Comparison of ENCODE assay signal across 8 cellular contexts in the genomic region with DNA sequence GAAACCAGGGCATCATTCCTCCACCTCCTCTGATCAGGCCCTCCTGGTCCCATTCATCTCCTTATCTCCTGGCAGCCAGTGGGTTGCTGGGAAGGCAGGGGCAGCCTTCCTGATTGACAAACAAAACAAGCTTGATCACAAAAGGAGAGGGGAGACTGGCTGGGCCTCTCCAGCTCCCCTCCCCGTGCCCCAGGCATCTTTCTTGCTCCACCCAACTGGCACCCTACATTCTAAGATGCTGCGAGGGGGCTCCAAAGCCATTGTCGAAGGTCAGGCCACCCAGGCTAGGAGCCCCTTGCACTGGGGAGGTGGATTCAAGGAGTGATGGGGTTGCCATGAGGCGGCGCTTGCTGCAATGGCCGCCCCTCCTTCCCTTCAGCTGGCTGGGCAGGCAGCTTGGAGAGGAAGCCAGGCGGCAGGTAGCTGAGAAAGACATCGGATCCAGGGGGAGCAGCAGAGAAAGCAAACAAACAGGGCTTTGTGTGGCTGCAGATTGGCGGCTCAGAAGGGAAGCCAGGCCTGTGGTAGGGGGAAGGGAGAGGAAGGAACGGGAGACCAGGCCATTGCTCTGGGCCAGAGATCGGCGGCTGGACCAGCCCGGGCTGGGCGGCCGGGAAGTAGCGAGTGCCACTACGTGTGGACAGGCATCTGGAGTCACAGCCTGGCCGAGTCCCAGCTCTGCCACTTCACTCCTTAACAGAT. TPM values are rescaled to one million over a fixed set of nuclear protein-coding genes. Genes with fewer than 3 reads are reported as not detected.
DNase-seq lines count a peak whose midpoint lies in the region; ATAC-seq, FAIRE-seq and TF ChIP-seq lines count a peak whose summit lies in the region.

No MANE protein-coding gene starts in this region.

- peak overlapping the region; percentile 88 for H3K9ac ChIP-seq in astrocyte (ENCODE audit: low read length)
- peak overlapping the region; percentile 80 for H3K9ac ChIP-seq in keratinocyte (ENCODE audit: control insufficient read depth, extremely low read depth, insufficient read depth, low read length)

- no peaks in the 10 kb centered on the region for H3K9me3 Mint-ChIP-seq in T-helper 2 cell treated with Interferon-gamma antibody and Interleukin-4, amounts not matched to agents 5 μg/mL and 100 μg/mL, for 36 hours
- no peaks in the 10 kb centered on the region for H3K9me3 Mint-ChIP-seq in astrocyte (ENCODE audit: unreplicated experiment)
- no peaks in the 10 kb centered on the region for H3K9me3 Mint-ChIP-seq in stimulated activated effector memory CD8-positive, alpha-beta T cell treated with anti-CD3 and anti-CD28 coated beads, Interleukin-12 subunit alpha, Interleukin-12 subunit beta, amount 100 ng/mL, for 72 hours

- H3K4me2 ChIP-seq in astrocyte (ENCODE audit: low read length) = peak overlapping the region; percentile 96
- H3K4me2 ChIP-seq in keratinocyte (ENCODE audit: control insufficient read depth, extremely low read depth, insufficient read depth, low read depth, low read length) = peak overlapping the region; percentile 88

- H3K27ac Mint-ChIP-seq in T-helper 2 cell treated with Interferon-gamma antibody and Interleukin-4, amounts not matched to agents 5 μg/mL and 100 μg/mL, for 36 hours = peak overlapping the region; percentile 98
- peak overlapping the region; percentile 95 for H3K27ac Mint-ChIP-seq in astrocyte (ENCODE audit: unreplicated experiment)
- H3K27ac Mint-ChIP-seq in stimulated activated effector memory CD8-positive, alpha-beta T cell treated with anti-CD3 and anti-CD28 coated beads, Interleukin-12 subunit alpha, Interleukin-12 subunit beta, amount 100 ng/mL, for 72 hours = peak overlapping the region; percentile 98

- peaks cover 49% of the 10 kb centered on the region for H3K4me1 ChIP-seq in astrocyte (ENCODE audit: insufficient read depth, low read length)
- peaks cover 66% of the 10 kb centered on the region for H3K4me1 ChIP-seq in keratinocyte (ENCODE audit: control insufficient read depth, extremely low read depth, insufficient read depth, low read length)

- no peak for DNase-seq in T-helper 2 cell treated with Interferon-gamma antibody and Interleukin-4, amounts not matched to agents 5 μg/mL and 100 μg/mL, for 36 hours (ENCODE audit: low spot score)
- DNase-seq in T-helper 2 cell (no peak), NCI-H2227 treated with DMSO at 0.1 percent for 48 hours (lab: John Stamatoyannopoulos, UW) (peak; percentile 26), astrocyte (ENCODE audit: low read depth) (no peak), keratinocyte (ENCODE audit: low read depth, low spot score) (no peak), EL (no peak), posterior vena cava (ENCODE audit: low spot score) (no peak)
- DNase-seq in stimulated activated effector memory CD8-positive, alpha-beta T cell treated with anti-CD3 and anti-CD28 coated beads, Interleukin-12 subunit alpha, Interleukin-12 subunit beta, amount 100 ng/mL, for 72 hours (ENCODE audit: low spot score in 2 of 2) = no peak

- H3K36me3 Mint-ChIP-seq in T-helper 2 cell treated with Interferon-gamma antibody and Interleukin-4, amounts not matched to agents 5 μg/mL and 100 μg/mL, for 36 hours (ENCODE audit: low read depth) = no peaks in the 10 kb centered on the region
- H3K36me3 Mint-ChIP-seq in astrocyte (ENCODE audit: low read depth, unreplicated experiment) = peaks cover 5% of the 10 kb centered on the region
- H3K36me3 Mint-ChIP-seq in stimulated activated effector memory CD8-positive, alpha-beta T cell treated with anti-CD3 and anti-CD28 coated beads, Interleukin-12 subunit alpha, Interleukin-12 subunit beta, amount 100 ng/mL, for 72 hours = peaks cover 21% of the 10 kb centered on the region

- dilution Hi-C loops in keratinocyte (cut with MboI; ENCODE audit: extremely low pct_ligation_motif_present, low sequenced_read_pairs) = no loop called here

- H2AFZ ChIP-seq in astrocyte (ENCODE audit: low read depth, low read length) = peak overlapping the region; percentile 71
- no peak overlapping the region for H2AFZ ChIP-seq in keratinocyte (ENCODE audit: control insufficient read depth, low read length)

- H3K36me3 ChIP-seq in astrocyte (ENCODE audit: insufficient read depth, low read length) = no peaks in the 10 kb centered on the region
- H3K36me3 ChIP-seq in keratinocyte (ENCODE audit: control insufficient read depth in 2 of 2, extremely low read depth in 1 of 2, insufficient read depth in 2 of 2, low read length in 2 of 2) = peaks cover 0 to 1% of the 10 kb centered on the region in 2 experiments

- H3K27me3 ChIP-seq in astrocyte (ENCODE audit: insufficient read depth, low read length) (no peaks in the 10 kb centered on the region), keratinocyte (ENCODE audit: control insufficient read depth, extremely low read depth, insufficient read depth, low read length) (no peaks in the 10 kb centered on the region)

- peaks cover 96% of the 10 kb centered on the region for H3K79me2 ChIP-seq in astrocyte (ENCODE audit: insufficient read depth, low read length)
- peaks cover 85% of the 10 kb centered on the region for H3K79me2 ChIP-seq in keratinocyte (ENCODE audit: control insufficient read depth, insufficient read depth, low read length)

- peaks cover 7% of the 10 kb centered on the region for H3K9me1 ChIP-seq in keratinocyte (ENCODE audit: control insufficient read depth, extremely low read depth, insufficient read depth, low read length)

- H3K9me3 ChIP-seq in astrocyte (ENCODE audit: insufficient read depth, low read depth, low read length) (no peaks in the 10 kb centered on the region), keratinocyte (ENCODE audit: control insufficient read depth, low read depth, low read length) (no peaks in the 10 kb centered on the region)

- peak overlapping the region; percentile 83 for H3K27ac ChIP-seq in astrocyte (ENCODE audit: low read depth, low read length)
- H3K27ac ChIP-seq in keratinocyte (ENCODE audit: control insufficient read depth, insufficient read depth, low read length) = peak overlapping the region; percentile 95

- no peak overlapping the region for H3K4me3 ChIP-seq in astrocyte (ENCODE audit: insufficient read depth, low read depth, low read length)
- H3K4me3 ChIP-seq in keratinocyte (ENCODE audit: control insufficient read depth in 2 of 3, extremely low read depth in 1 of 3, insufficient read depth in 2 of 3, low read depth in 1 of 3, low read length in 3 of 3) = peak overlapping the region in 1 of 3 experiments; percentile 53

- no peak for TF ChIP-seq CTCF in astrocyte (IDR thresholded peaks at IDR 0.05; ENCODE audit: insufficient read depth, low read depth, low read length)
- peak in 1 of 3 experiments; percentile 16 for TF ChIP-seq CTCF in keratinocyte (optimal IDR thresholded peaks at IDR 0.05 in 1 of 3, IDR thresholded peaks at IDR 0.05 in 1 of 3, conservative IDR thresholded peaks at IDR 0.05 in 1 of 3; ENCODE audit: extremely low read depth in 1 of 3, insufficient read depth in 2 of 3, low read length in 3 of 3)

- no peaks in the 10 kb centered on the region for H3K27me3 Mint-ChIP-seq in T-helper 2 cell treated with Interferon-gamma antibody and Interleukin-4, amounts not matched to agents 5 μg/mL and 100 μg/mL, for 36 hours (ENCODE audit: low read depth)
- no peaks in the 10 kb centered on the region for H3K27me3 Mint-ChIP-seq in astrocyte (ENCODE audit: low read depth, unreplicated experiment)

- intact Hi-C loops in posterior vena cava (cut with DNase I) = no loop called here

- FAIRE-seq in astrocyte (lab: Jason Lieb, UNC) (no peak), keratinocyte (lab: Jason Lieb, UNC) (peak; percentile 75)

- H4K20me1 ChIP-seq in astrocyte (ENCODE audit: insufficient read depth, low read length) (peaks cover 82% of the 10 kb centered on the region), keratinocyte (ENCODE audit: control insufficient read depth, extremely low read depth, insufficient read depth, low read length) (peaks cover 19% of the 10 kb centered on the region)

- ATAC-seq in stimulated activated effector memory CD8-positive, alpha-beta T cell treated with anti-CD3 and anti-CD28 coated beads, Interleukin-12 subunit alpha, Interleukin-12 subunit beta, amount 100 ng/mL, for 72 hours = no peak

- peaks cover 48% of the 10 kb centered on the region for H3K4me1 Mint-ChIP-seq in T-helper 2 cell treated with Interferon-gamma antibody and Interleukin-4, amounts not matched to agents 5 μg/mL and 100 μg/mL, for 36 hours (ENCODE audit: low read depth)
- H3K4me1 Mint-ChIP-seq in astrocyte (ENCODE audit: low read depth, unreplicated experiment) = peaks cover 63% of the 10 kb centered on the region
- H3K4me1 Mint-ChIP-seq in stimulated activated effector memory CD8-positive, alpha-beta T cell treated with anti-CD3 and anti-CD28 coated beads, Interleukin-12 subunit alpha, Interleukin-12 subunit beta, amount 100 ng/mL, for 72 hours = peaks cover 60% of the 10 kb centered on the region

- H3K4me3 Mint-ChIP-seq in T-helper 2 cell treated with Interferon-gamma antibody and Interleukin-4, amounts not matched to agents 5 μg/mL and 100 μg/mL, for 36 hours = peak overlapping the region; percentile 83
- peak overlapping the region; percentile 75 for H3K4me3 Mint-ChIP-seq in astrocyte (ENCODE audit: unreplicated experiment)
- H3K4me3 Mint-ChIP-seq in stimulated activated effector memory CD8-positive, alpha-beta T cell treated with anti-CD3 and anti-CD28 coated beads, Interleukin-12 subunit alpha, Interleukin-12 subunit beta, amount 100 ng/mL, for 72 hours = peak overlapping the region; percentile 82

RNA-seq across cellular contexts. Expression of gene RAI1, which starts 12.1 kb away (rescaled TPM):
- total RNA-seq in astrocyte (39.1 and 39.8 TPM in 2 replicates), posterior vena cava (10 to 100 TPM; 25.6 to 36.5 TPM)
- 2.6 to 3.8 TPM (median 3.2 TPM) in 3 replicates for polyA plus RNA-seq in keratinocyte
- 4.4 TPM for polyA plus RNA-seq in keratinocyte (2011; ENCODE audit: low read depth)
- 1.5 and 4.3 TPM in 2 replicates for polyA plus RNA-seq in keratinocyte (2011; cell fraction: cytosol; rRNA removed)
- 12.7 and 22.4 TPM in 2 replicates for polyA plus RNA-seq in keratinocyte (2011; cell fraction: nucleus; rRNA removed)
- polyA plus RNA-seq in keratinocyte (2012; ENCODE audit: low replicate concordance) = 7.9 and 17.1 TPM in 2 replicates
- polyA minus RNA-seq in keratinocyte = 7.0 to 17.7 TPM (median 7.2 TPM) in 3 replicates
- polyA minus RNA-seq in keratinocyte (2011; cell fraction: cytosol; rRNA and poly(A)+ RNA removed) = 12.1 TPM
- 16.7 and 20.6 TPM in 2 replicates for polyA minus RNA-seq in keratinocyte (2011; cell fraction: nucleus; rRNA and poly(A)+ RNA removed)
